ENCODE assay signal across 1 cellular context in genomic region chr1:1343811-1344421, GRCh38.
TF ChIP-seq lines count a peak whose summit lies in the region.

No MANE protein-coding gene starts in this region.

TF ChIP-seq in K562, 482 proteins besides CTCF, POLR2A, EP300 and RAD21:
- TF ChIP-seq CBX3 (IDR thresholded peaks at IDR 0.05; ENCODE audit: borderline replicate concordance in 1 of 2, low read length in 2 of 2) (no peak), RAD51 (IDR thresholded peaks at IDR 0.05; ENCODE audit: borderline replicate concordance, low read depth) (no peak), POLR2G (IDR thresholded peaks at IDR 0.05; ENCODE audit: low read depth, low read length) (peak; percentile 65), MTA1 (IDR thresholded peaks at IDR 0.05; ENCODE audit: borderline replicate concordance) (no peak), FIP1L1 (IDR thresholded peaks at IDR 0.05; ENCODE audit: low read depth, low read length, poor library complexity, severe bottlenecking) (peak; percentile 11), ZNF282 (CRISPR knock-in tag; IDR thresholded peaks at IDR 0.05) (no peak), RBFOX2 (IDR thresholded peaks at IDR 0.05; ENCODE audit: low read depth, low read length) (peak; percentile 12; the same call in 1 of the 2 replicates)
